In the genomic region with DNA sequence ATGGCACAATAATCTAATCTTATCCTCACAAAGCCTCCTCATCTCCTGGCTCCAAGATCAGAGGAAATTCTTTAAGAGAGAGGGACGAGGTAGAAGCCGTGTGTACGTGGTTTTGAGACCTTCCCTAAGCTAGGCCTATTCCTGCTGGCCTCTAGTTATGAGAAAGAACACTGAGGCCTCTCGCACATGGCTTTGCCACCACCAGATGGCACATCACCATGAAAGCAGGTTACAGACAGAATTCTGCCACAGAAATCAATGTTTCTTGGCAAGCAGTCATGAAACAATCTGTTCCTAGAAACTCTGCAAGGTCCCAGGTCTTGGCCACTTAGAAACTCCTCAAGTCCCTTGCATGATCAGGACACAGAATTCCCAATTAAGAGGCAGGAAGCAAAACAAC, we compare ENCODE assay signal across 8 cellular contexts.
DNase-seq lines count a peak whose midpoint lies in the region; ATAC-seq and TF ChIP-seq lines count a peak whose summit lies in the region.

No MANE protein-coding gene starts in this region.

- peak; percentile 61 for ATAC-seq in foreskin keratinocyte
- ATAC-seq in GM21825 (IDR thresholded peaks at IDR 0.05; ENCODE audit: unreplicated experiment) = no peak
- no peak for ATAC-seq in naive thymus-derived CD8-positive, alpha-beta T cell
- ATAC-seq in HG02623 (IDR thresholded peaks at IDR 0.05; ENCODE audit: unreplicated experiment) = no peak

- peak; percentile 56 for TF ChIP-seq CTCF in OCI-LY3 (IDR thresholded peaks at IDR 0.05; ENCODE audit: low read depth, low read length)
- peak; percentile 68 for TF ChIP-seq CTCF in foreskin keratinocyte (conservative IDR thresholded peaks at IDR 0.05)
- peak in 1 of 3 experiments; percentile 12 for TF ChIP-seq CTCF in testis (IDR thresholded peaks at IDR 0.05)

- H3K79me2 ChIP-seq in OCI-LY3 (ENCODE audit: low read length) = no peaks in the 10 kb centered on the region

- POLR2A ChIA-PET in naive thymus-derived CD8-positive, alpha-beta T cell (lab: Charles Lee) = no interaction called here

- no peaks in the 10 kb centered on the region for H4K20me1 ChIP-seq in OCI-LY3 (ENCODE audit: insufficient read depth, low read length)

- no peak overlapping the region for H3K4me3 Mint-ChIP-seq in naive thymus-derived CD8-positive, alpha-beta T cell

- no peak overlapping the region for H3K9ac ChIP-seq in OCI-LY3 (ENCODE audit: low read length)

- TF ChIP-seq POLR2A in testis (IDR thresholded peaks at IDR 0.05) = no peak

- H3K9me3 Mint-ChIP-seq in naive thymus-derived CD8-positive, alpha-beta T cell = peaks cover 0 to 5% (median 3%) of the 10 kb centered on the region in 9 donors

- H3K4me3 ChIP-seq in OCI-LY3 (ENCODE audit: low read length) (no peak overlapping the region), testis (no peak overlapping the region)

- intact Hi-C loops in testis (cut with DNase I; ENCODE audit: low total_unique reads) = no loop called here

- H3K4me2 ChIP-seq in OCI-LY3 (ENCODE audit: low read length) = no peak overlapping the region

- H2AFZ ChIP-seq in OCI-LY3 (ENCODE audit: low read depth, low read length) = no peak overlapping the region

- no peaks in the 10 kb centered on the region for H3K4me1 ChIP-seq in OCI-LY3 (ENCODE audit: low read length)
- no peaks in the 10 kb centered on the region for H3K4me1 ChIP-seq in foreskin keratinocyte
- no peaks in the 10 kb centered on the region for H3K4me1 ChIP-seq in testis

- H3K9me3 ChIP-seq in OCI-LY3 (ENCODE audit: insufficient read depth, low read length) (no peaks in the 10 kb centered on the region), testis (no peaks in the 10 kb centered on the region)

- no peaks in the 10 kb centered on the region for H3K36me3 Mint-ChIP-seq in naive thymus-derived CD8-positive, alpha-beta T cell

- no peaks in the 10 kb centered on the region for H3K4me1 Mint-ChIP-seq in naive thymus-derived CD8-positive, alpha-beta T cell

- DNase-seq in NCI-H1417 (lab: John Stamatoyannopoulos, UW) (peak in 2 of 3 experiments; percentile 27 to 28), NCI-H1417 treated with DMSO at 0.1 percent for 48 hours (lab: John Stamatoyannopoulos, UW) (no peak), foreskin keratinocyte (peak in 1 of 2 donors; percentile 29), testis (peak; percentile 63)
- DNase-seq in naive thymus-derived CD8-positive, alpha-beta T cell = no peak

- H3K27ac Mint-ChIP-seq in naive thymus-derived CD8-positive, alpha-beta T cell = no peak overlapping the region

- H3K27ac ChIP-seq in OCI-LY3 (ENCODE audit: low read length) = no peak overlapping the region
- H3K27ac ChIP-seq in foreskin keratinocyte = no peak overlapping the region
- no peak overlapping the region for H3K27ac ChIP-seq in testis

- WGBS in testis, 2 donors = 31 to 59% methylated on average over 4 of the region's 4 CpGs

- H3K27me3 Mint-ChIP-seq in naive thymus-derived CD8-positive, alpha-beta T cell = no peaks in the 10 kb centered on the region

- H3K36me3 ChIP-seq in OCI-LY3 (replicated peaks; ENCODE audit: low read depth, low read length) = no peaks in the 10 kb centered on the region
- no peaks in the 10 kb centered on the region for H3K36me3 ChIP-seq in testis (ENCODE audit: low read depth, missing control alignments)

- no peaks in the 10 kb centered on the region for H3K27me3 ChIP-seq in OCI-LY3 (ENCODE audit: low read depth, low read length)
- no peaks in the 10 kb centered on the region for H3K27me3 ChIP-seq in foreskin keratinocyte
- H3K27me3 ChIP-seq in testis = no peaks in the 10 kb centered on the region

Comparison
In these comparisons a context has a peak if more than half of its experiments do, and no peak if none do; other contexts are left out.
1. DNase-seq: peak in NCI-H1417 (2 of 3) and testis (single experiment); none in NCI-H1417 treated with DMSO at 0.1 percent for 48 hours (single experiment) and naive thymus-derived CD8-positive, alpha-beta T cell (0 of 10).